ENCODE assay signal across 1 cellular context in the genomic region with DNA sequence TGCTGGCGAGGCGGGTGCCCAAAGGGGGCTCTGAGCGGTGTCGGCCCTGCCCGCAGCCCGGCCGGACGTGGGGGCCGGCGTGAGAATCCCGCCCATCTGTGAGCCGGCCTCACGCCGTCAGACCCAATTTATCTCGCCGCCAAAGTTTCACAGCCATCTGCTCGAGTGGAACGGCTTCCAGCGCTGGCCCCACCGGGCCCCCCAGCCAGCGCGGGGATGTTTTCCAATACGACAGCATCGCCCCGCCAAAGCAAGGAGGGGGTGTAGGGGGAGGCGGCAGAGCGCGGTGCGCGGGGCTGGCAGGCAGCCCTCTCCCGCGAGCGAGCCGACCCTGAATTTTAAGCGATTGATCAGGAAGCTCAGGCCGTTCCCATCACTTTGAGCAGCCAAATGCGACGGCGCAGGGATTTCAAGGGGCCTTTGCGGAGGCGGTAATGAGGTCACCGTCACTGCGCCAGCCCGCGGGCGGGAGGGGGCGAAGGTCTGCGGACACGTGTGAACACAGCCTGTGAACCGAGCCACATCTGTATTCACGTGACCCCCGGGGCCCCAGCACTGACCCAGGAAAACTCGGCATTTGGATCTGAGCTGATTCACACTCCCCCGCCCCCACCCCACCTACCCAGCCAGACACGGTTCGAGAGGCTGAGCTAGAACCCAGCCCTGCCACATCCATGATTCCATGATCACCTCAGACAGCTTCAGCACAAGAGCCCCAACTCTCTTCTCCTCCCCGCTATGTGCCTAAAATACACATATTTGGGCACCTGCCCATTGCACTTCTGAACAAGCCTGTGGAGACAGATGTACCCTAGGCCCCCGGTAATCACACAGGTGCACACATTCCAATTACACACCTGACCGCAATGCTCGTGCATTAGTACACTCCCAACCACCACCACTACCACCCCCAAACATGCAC.
TF ChIP-seq lines count a peak whose summit lies in the region.

No MANE protein-coding gene starts in this region.

TF ChIP-seq in HepG2, 621 proteins besides CTCF, POLR2A, EP300 and RAD21 (continued from another document and continues in another):
- TF ChIP-seq, protein P1, sequence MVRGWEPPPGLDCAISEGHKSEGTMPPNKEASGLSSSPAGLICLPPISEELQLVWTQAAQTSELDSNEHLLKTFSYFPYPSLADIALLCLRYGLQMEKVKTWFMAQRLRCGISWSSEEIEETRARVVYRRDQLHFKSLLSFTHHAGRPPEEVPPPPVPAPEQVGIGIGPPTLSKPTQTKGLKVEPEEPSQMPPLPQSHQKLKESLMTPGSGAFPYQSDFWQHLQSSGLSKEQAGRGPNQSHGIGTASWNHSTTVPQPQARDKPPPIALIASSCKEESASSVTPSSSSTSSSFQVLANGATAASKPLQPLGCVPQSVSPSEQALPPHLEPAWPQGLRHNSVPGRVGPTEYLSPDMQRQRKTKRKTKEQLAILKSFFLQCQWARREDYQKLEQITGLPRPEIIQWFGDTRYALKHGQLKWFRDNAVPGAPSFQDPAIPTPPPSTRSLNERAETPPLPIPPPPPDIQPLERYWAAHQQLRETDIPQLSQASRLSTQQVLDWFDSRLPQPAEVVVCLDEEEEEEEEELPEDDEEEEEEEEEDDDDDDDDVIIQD (CRISPR knock-in tag; IDR thresholded peaks at IDR 0.05; ENCODE audit: low read depth), result no peak
- TF ChIP-seq CREB1 (IDR thresholded peaks at IDR 0.05) (no peak), CREB1 (CRISPR knock-in tag; IDR thresholded peaks at IDR 0.05) (peak; percentile 63), ZNF598 (CRISPR knock-in tag; IDR thresholded peaks at IDR 0.05; ENCODE audit: borderline replicate concordance) (no peak), HNRNPLL (IDR thresholded peaks at IDR 0.05; ENCODE audit: low read depth, low read length, poor library complexity, severe bottlenecking) (peak; percentile 18), CHD4 (IDR thresholded peaks at IDR 0.05; ENCODE audit: borderline replicate concordance, low read length) (no peak), ZNF619 (CRISPR knock-in tag; IDR thresholded peaks at IDR 0.05) (no peak), GABPA (IDR thresholded peaks at IDR 0.05; ENCODE audit: low read depth, low read length) (no peak), GABPA (CRISPR knock-in tag; IDR thresholded peaks at IDR 0.05; ENCODE audit: low read depth) (no peak), ETV6 (CRISPR knock-in tag; conservative IDR thresholded peaks at IDR 0.05) (no peak), CEBPG (CRISPR knock-in tag; IDR thresholded peaks at IDR 0.05) (no peak), NFYC (CRISPR knock-in tag; IDR thresholded peaks at IDR 0.05) (no peak), ZNF256 (CRISPR knock-in tag; conservative IDR thresholded peaks at IDR 0.05) (no peak), NFYB (CRISPR knock-in tag; IDR thresholded peaks at IDR 0.05) (no peak), TBX3 (IDR thresholded peaks at IDR 0.05; ENCODE audit: borderline replicate concordance) (peak; percentile 19; the same call in 1 of the 2 replicates), PAWR (CRISPR knock-in tag; IDR thresholded peaks at IDR 0.05; ENCODE audit: borderline replicate concordance) (no peak), ZNF569 (CRISPR knock-in tag; IDR thresholded peaks at IDR 0.05; ENCODE audit: borderline replicate concordance) (no peak), PAX8 (CRISPR knock-in tag; IDR thresholded peaks at IDR 0.05; ENCODE audit: borderline replicate concordance) (no peak; the same call in 1 of the 2 replicates), ZFP90 (CRISPR knock-in tag; IDR thresholded peaks at IDR 0.05; ENCODE audit: borderline replicate concordance) (peak; percentile 57; the same call in 1 of the 2 replicates), SP5 (CRISPR knock-in tag; IDR thresholded peaks at IDR 0.05; ENCODE audit: borderline replicate concordance, low read depth) (no peak), ZBTB20 (CRISPR knock-in tag; IDR thresholded peaks at IDR 0.05; ENCODE audit: borderline replicate concordance, low read depth) (no peak), SYNCRIP (IDR thresholded peaks at IDR 0.05; ENCODE audit: insufficient read depth, low read depth, low read length) (no peak), ZNF317 (CRISPR knock-in tag; IDR thresholded peaks at IDR 0.05) (peak; percentile 63; the same call in 1 of the 2 replicates), DNMT1 (CRISPR knock-in tag; IDR thresholded peaks at IDR 0.05) (no peak), FOXC1 (CRISPR knock-in tag; IDR thresholded peaks at IDR 0.05; ENCODE audit: borderline replicate concordance) (0 out of 2 replicates have a peak, but pooled peaks have one; percentile 6), HDAC2 (CRISPR knock-in tag; IDR thresholded peaks at IDR 0.05) (no peak; the same call in 1 of the 2 replicates)
- TF ChIP-seq, protein P2, sequence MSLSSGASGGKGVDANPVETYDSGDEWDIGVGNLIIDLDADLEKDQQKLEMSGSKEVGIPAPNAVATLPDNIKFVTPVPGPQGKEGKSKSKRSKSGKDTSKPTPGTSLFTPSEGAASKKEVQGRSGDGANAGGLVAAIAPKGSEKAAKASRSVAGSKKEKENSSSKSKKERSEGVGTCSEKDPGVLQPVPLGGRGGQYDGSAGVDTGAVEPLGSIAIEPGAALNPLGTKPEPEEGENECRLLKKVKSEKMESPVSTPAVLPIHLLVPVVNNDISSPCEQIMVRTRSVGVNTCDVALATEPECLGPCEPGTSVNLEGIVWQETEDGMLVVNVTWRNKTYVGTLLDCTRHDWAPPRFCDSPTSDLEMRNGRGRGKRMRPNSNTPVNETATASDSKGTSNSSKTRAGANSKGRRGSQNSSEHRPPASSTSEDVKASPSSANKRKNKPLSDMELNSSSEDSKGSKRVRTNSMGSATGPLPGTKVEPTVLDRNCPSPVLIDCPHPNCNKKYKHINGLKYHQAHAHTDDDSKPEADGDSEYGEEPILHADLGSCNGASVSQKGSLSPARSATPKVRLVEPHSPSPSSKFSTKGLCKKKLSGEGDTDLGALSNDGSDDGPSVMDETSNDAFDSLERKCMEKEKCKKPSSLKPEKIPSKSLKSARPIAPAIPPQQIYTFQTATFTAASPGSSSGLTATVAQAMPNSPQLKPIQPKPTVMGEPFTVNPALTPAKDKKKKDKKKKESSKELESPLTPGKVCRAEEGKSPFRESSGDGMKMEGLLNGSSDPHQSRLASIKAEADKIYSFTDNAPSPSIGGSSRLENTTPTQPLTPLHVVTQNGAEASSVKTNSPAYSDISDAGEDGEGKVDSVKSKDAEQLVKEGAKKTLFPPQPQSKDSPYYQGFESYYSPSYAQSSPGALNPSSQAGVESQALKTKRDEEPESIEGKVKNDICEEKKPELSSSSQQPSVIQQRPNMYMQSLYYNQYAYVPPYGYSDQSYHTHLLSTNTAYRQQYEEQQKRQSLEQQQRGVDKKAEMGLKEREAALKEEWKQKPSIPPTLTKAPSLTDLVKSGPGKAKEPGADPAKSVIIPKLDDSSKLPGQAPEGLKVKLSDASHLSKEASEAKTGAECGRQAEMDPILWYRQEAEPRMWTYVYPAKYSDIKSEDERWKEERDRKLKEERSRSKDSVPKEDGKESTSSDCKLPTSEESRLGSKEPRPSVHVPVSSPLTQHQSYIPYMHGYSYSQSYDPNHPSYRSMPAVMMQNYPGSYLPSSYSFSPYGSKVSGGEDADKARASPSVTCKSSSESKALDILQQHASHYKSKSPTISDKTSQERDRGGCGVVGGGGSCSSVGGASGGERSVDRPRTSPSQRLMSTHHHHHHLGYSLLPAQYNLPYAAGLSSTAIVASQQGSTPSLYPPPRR (CRISPR knock-in tag; IDR thresholded peaks at IDR 0.05; ENCODE audit: borderline replicate concordance), result peak; percentile 14; the same call in 1 of the 2 replicates
- TF ChIP-seq, protein P3, sequence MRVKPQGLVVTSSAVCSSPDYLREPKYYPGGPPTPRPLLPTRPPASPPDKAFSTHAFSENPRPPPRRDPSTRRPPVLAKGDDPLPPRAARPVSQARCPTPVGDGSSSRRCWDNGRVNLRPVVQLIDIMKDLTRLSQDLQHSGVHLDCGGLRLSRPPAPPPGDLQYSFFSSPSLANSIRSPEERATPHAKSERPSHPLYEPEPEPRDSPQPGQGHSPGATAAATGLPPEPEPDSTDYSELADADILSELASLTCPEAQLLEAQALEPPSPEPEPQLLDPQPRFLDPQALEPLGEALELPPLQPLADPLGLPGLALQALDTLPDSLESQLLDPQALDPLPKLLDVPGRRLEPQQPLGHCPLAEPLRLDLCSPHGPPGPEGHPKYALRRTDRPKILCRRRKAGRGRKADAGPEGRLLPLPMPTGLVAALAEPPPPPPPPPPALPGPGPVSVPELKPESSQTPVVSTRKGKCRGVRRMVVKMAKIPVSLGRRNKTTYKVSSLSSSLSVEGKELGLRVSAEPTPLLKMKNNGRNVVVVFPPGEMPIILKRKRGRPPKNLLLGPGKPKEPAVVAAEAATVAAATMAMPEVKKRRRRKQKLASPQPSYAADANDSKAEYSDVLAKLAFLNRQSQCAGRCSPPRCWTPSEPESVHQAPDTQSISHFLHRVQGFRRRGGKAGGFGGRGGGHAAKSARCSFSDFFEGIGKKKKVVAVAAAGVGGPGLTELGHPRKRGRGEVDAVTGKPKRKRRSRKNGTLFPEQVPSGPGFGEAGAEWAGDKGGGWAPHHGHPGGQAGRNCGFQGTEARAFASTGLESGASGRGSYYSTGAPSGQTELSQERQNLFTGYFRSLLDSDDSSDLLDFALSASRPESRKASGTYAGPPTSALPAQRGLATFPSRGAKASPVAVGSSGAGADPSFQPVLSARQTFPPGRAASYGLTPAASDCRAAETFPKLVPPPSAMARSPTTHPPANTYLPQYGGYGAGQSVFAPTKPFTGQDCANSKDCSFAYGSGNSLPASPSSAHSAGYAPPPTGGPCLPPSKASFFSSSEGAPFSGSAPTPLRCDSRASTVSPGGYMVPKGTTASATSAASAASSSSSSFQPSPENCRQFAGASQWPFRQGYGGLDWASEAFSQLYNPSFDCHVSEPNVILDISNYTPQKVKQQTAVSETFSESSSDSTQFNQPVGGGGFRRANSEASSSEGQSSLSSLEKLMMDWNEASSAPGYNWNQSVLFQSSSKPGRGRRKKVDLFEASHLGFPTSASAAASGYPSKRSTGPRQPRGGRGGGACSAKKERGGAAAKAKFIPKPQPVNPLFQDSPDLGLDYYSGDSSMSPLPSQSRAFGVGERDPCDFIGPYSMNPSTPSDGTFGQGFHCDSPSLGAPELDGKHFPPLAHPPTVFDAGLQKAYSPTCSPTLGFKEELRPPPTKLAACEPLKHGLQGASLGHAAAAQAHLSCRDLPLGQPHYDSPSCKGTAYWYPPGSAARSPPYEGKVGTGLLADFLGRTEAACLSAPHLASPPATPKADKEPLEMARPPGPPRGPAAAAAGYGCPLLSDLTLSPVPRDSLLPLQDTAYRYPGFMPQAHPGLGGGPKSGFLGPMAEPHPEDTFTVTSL (CRISPR knock-in tag; IDR thresholded peaks at IDR 0.05; ENCODE audit: borderline replicate concordance), result no peak
- TF ChIP-seq, protein P4, sequence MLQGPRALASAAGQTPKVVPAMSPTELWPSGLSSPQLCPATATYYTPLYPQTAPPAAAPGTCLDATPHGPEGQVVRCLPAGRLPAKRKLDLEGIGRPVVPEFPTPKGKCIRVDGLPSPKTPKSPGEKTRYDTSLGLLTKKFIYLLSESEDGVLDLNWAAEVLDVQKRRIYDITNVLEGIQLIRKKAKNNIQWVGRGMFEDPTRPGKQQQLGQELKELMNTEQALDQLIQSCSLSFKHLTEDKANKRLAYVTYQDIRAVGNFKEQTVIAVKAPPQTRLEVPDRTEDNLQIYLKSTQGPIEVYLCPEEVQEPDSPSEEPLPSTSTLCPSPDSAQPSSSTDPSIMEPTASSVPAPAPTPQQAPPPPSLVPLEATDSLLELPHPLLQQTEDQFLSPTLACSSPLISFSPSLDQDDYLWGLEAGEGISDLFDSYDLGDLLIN (CRISPR knock-in tag; IDR thresholded peaks at IDR 0.05; ENCODE audit: borderline replicate concordance), result 0 out of 2 replicates have a peak, but pooled peaks have one; percentile 38
- TF ChIP-seq, protein P5, sequence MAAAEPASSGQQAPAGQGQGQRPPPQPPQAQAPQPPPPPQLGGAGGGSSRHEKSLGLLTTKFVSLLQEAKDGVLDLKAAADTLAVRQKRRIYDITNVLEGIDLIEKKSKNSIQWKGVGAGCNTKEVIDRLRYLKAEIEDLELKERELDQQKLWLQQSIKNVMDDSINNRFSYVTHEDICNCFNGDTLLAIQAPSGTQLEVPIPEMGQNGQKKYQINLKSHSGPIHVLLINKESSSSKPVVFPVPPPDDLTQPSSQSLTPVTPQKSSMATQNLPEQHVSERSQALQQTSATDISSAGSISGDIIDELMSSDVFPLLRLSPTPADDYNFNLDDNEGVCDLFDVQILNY (CRISPR knock-in tag; conservative IDR thresholded peaks at IDR 0.05), result no peak
- TF ChIP-seq, protein P6, sequence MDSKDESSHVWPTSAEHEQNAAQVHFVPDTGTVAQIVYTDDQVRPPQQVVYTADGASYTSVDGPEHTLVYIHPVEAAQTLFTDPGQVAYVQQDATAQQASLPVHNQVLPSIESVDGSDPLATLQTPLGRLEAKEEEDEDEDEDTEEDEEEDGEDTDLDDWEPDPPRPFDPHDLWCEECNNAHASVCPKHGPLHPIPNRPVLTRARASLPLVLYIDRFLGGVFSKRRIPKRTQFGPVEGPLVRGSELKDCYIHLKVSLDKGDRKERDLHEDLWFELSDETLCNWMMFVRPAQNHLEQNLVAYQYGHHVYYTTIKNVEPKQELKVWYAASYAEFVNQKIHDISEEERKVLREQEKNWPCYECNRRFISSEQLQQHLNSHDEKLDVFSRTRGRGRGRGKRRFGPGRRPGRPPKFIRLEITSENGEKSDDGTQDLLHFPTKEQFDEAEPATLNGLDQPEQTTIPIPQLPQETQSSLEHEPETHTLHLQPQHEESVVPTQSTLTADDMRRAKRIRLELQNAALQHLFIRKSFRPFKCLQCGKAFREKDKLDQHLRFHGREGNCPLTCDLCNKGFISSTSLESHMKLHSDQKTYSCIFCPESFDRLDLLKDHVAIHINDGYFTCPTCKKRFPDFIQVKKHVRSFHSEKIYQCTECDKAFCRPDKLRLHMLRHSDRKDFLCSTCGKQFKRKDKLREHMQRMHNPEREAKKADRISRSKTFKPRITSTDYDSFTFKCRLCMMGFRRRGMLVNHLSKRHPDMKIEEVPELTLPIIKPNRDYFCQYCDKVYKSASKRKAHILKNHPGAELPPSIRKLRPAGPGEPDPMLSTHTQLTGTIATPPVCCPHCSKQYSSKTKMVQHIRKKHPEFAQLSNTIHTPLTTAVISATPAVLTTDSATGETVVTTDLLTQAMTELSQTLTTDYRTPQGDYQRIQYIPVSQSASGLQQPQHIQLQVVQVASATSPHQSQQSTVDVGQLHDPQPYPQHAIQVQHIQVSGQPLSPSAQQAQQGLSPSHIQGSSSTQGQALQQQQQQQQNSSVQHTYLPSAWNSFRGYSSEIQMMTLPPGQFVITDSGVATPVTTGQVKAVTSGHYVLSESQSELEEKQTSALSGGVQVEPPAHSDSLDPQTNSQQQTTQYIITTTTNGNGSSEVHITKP (CRISPR knock-in tag; IDR thresholded peaks at IDR 0.05; ENCODE audit: low read depth), result no peak
- TF ChIP-seq, protein P7, sequence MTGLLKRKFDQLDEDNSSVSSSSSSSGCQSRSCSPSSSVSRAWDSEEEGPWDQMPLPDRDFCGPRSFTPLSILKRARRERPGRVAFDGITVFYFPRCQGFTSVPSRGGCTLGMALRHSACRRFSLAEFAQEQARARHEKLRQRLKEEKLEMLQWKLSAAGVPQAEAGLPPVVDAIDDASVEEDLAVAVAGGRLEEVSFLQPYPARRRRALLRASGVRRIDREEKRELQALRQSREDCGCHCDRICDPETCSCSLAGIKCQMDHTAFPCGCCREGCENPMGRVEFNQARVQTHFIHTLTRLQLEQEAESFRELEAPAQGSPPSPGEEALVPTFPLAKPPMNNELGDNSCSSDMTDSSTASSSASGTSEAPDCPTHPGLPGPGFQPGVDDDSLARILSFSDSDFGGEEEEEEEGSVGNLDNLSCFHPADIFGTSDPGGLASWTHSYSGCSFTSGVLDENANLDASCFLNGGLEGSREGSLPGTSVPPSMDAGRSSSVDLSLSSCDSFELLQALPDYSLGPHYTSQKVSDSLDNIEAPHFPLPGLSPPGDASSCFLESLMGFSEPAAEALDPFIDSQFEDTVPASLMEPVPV (CRISPR knock-in tag; IDR thresholded peaks at IDR 0.05), result no peak
